8 cellular contexts compared by ENCODE assay signal in the genomic region with DNA sequence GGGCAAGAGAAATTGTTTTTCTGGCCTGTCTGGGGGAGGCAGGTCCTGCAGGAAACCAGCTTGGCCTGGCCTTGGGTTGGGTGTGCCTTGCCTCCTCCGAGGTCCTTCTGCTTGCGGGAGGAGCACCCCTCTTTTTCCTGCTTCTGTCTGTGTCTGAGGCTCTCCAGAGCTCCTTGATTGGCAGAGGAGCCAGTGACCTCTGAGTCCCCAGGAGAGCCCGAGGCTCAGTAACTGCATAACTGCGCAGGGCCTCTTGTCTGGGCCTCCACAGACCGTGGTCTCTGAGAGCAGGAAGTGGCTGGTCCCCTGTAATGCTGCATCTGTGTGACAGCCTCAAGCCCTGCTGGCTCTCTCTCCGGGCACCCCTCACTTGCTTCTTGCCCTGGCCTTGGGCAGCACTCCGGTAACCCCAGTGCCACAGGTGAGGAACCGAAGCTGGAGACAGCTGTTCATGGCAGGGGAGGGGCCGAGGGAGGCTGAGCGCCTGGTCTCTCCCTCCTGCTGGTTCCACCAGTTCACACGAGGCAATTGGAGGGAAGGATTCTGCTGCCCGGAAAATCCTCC. TPM values are rescaled to one million over a fixed set of nuclear protein-coding genes. Genes with fewer than 3 reads are reported as not detected.
DNase-seq lines count a peak whose midpoint lies in the region; ATAC-seq and TF ChIP-seq lines count a peak whose summit lies in the region.

No MANE protein-coding gene starts in this region.

- H3K27ac ChIP-seq in iPS DF 6.9 (ENCODE audit: low read length), result no peak overlapping the region

- peaks cover 7% of the 10 kb centered on the region; the same call in 1 of the 2 replicates for H3K36me3 ChIP-seq in iPS DF 6.9 (ENCODE audit: control insufficient read depth, insufficient read depth, low read length)

- WGBS in iPS DF 6.9 (ENCODE audit: insufficient coverage, insufficient read length), result no CpG with 5 or more reads among the region's 12 CpGs

- peak; percentile 49 for DNase-seq in SIG-M5 treated with dmso at 0.1 percent for 504 hours (lab: John Stamatoyannopoulos, UW; ENCODE audit: unreplicated experiment)
- DNase-seq in SIG-M5 (lab: John Stamatoyannopoulos, UW), result no peak
- peak; percentile 53 for DNase-seq in activated CD4-positive, alpha-beta memory T cell treated with anti-CD3 and anti-CD28 coated beads for 36 hours
- DNase-seq in iPS DF 6.9 (ENCODE audit: low read depth, low spot score), result no peak
- DNase-seq in stimulated activated naive B cell treated with anti-CD40 and anti-IgM and Interleukin-4, amounts not matched to agents 10 μg/mL and 1 μg/mL and 100 μg/mL, for 72 hours, result no peak
- no peak for DNase-seq in OCI-M2 (lab: John Stamatoyannopoulos, UW; ENCODE audit: unreplicated experiment)
- DNase-seq in GM20000 (ENCODE audit: low spot score), result no peak

- H3K36me3 Mint-ChIP-seq in activated CD4-positive, alpha-beta memory T cell treated with anti-CD3 and anti-CD28 coated beads for 36 hours, result peaks cover 3% of the 10 kb centered on the region
- peaks cover 5 to 11% of the 10 kb centered on the region in 2 donors for H3K36me3 Mint-ChIP-seq in stimulated activated naive B cell treated with anti-CD40 and anti-IgM and Interleukin-4, amounts not matched to agents 10 μg/mL and 1 μg/mL and 100 μg/mL, for 72 hours

- H3K4me1 Mint-ChIP-seq in activated CD4-positive, alpha-beta memory T cell treated with anti-CD3 and anti-CD28 coated beads for 36 hours (ENCODE audit: low read depth), result peaks cover 34% of the 10 kb centered on the region
- H3K4me1 Mint-ChIP-seq in stimulated activated naive B cell treated with anti-CD40 and anti-IgM and Interleukin-4, amounts not matched to agents 10 μg/mL and 1 μg/mL and 100 μg/mL, for 72 hours, result peaks cover 28 to 51% of the 10 kb centered on the region in 2 donors

- ATAC-seq in stimulated activated naive B cell treated with anti-CD40 and anti-IgM and Interleukin-4, amounts not matched to agents 10 μg/mL and 1 μg/mL and 100 μg/mL, for 72 hours (replicated peaks), result no peak
- no peak for ATAC-seq in GM21515 (IDR thresholded peaks at IDR 0.05; ENCODE audit: unreplicated experiment)

- POLR2A ChIA-PET in activated CD4-positive, alpha-beta memory T cell treated with anti-CD3 and anti-CD28 coated beads for 36 hours (lab: Charles Lee), result interaction anchor here (1.0 kb wide), 1 partner anchor 40 kb away, joined by 3 read pairs; no protein-coding TSS in a partner anchor

- TF ChIP-seq CTCF in GM20000 (IDR thresholded peaks at IDR 0.05; ENCODE audit: extremely low read depth, missing control alignments), result no peak

- no peaks in the 10 kb centered on the region for H3K9me3 ChIP-seq in iPS DF 6.9 (ENCODE audit: control insufficient read depth, insufficient read depth, low read length)

- no peaks in the 10 kb centered on the region for H3K27me3 ChIP-seq in iPS DF 6.9 (ENCODE audit: control insufficient read depth, insufficient read depth, low read length)

- intact Hi-C loops in activated CD4-positive, alpha-beta memory T cell treated with anti-CD3 and anti-CD28 coated beads for 36 hours (cut with micrococcal nuclease), result loop anchor here (2.0 to 5.0 kb wide), 2 partner anchors 38 to 137 kb away; partner anchors contain the start of gene NHLRC4

- no peaks in the 10 kb centered on the region for H3K9me3 Mint-ChIP-seq in activated CD4-positive, alpha-beta memory T cell treated with anti-CD3 and anti-CD28 coated beads for 36 hours
- no peaks in the 10 kb centered on the region for H3K9me3 Mint-ChIP-seq in stimulated activated naive B cell treated with anti-CD40 and anti-IgM and Interleukin-4, amounts not matched to agents 10 μg/mL and 1 μg/mL and 100 μg/mL, for 72 hours

- peaks cover 7% of the 10 kb centered on the region; the same call in 1 of the 2 replicates for H3K4me1 ChIP-seq in iPS DF 6.9 (ENCODE audit: control insufficient read depth, insufficient read depth, low read length)

- peak overlapping the region; percentile 91 for H3K27ac Mint-ChIP-seq in activated CD4-positive, alpha-beta memory T cell treated with anti-CD3 and anti-CD28 coated beads for 36 hours
- peak overlapping the region; percentile 93 for H3K27ac Mint-ChIP-seq in stimulated activated naive B cell treated with anti-CD40 and anti-IgM and Interleukin-4, amounts not matched to agents 10 μg/mL and 1 μg/mL and 100 μg/mL, for 72 hours

- H3K27me3 Mint-ChIP-seq in activated CD4-positive, alpha-beta memory T cell treated with anti-CD3 and anti-CD28 coated beads for 36 hours, result no peaks in the 10 kb centered on the region
- no peaks in the 10 kb centered on the region for H3K27me3 Mint-ChIP-seq in stimulated activated naive B cell treated with anti-CD40 and anti-IgM and Interleukin-4, amounts not matched to agents 10 μg/mL and 1 μg/mL and 100 μg/mL, for 72 hours

- peak overlapping the region; percentile 52; the same call in 1 of the 2 replicates for H3K4me3 ChIP-seq in iPS DF 6.9 (ENCODE audit: low read length)

- CTCF ChIA-PET in activated CD4-positive, alpha-beta memory T cell treated with anti-CD3 and anti-CD28 coated beads for 36 hours (lab: Charles Lee), result no interaction called here

- peak overlapping the region; percentile 91 for H3K4me3 Mint-ChIP-seq in activated CD4-positive, alpha-beta memory T cell treated with anti-CD3 and anti-CD28 coated beads for 36 hours
- H3K4me3 Mint-ChIP-seq in stimulated activated naive B cell treated with anti-CD40 and anti-IgM and Interleukin-4, amounts not matched to agents 10 μg/mL and 1 μg/mL and 100 μg/mL, for 72 hours, result peak overlapping the region; percentile 88 to 89

RNA-seq across cellular contexts. Expression of gene CAPN15, which starts 1.6 kb away (rescaled TPM):
- 10 to 100 TPM; 69.7 to 76.2 TPM for total RNA-seq in activated CD4-positive, alpha-beta memory T cell treated with anti-CD3 and anti-CD28 coated beads for 36 hours

RNA-seq across cellular contexts. Expression of gene PRR35, which starts 31.1 kb away (rescaled TPM):
- not detected for total RNA-seq in activated CD4-positive, alpha-beta memory T cell treated with anti-CD3 and anti-CD28 coated beads for 36 hours

RNA-seq across cellular contexts. Expression of gene NHLRC4, which starts 37.7 kb away (rescaled TPM):
- under 1 TPM; 0.31 to 0.45 TPM for total RNA-seq in activated CD4-positive, alpha-beta memory T cell treated with anti-CD3 and anti-CD28 coated beads for 36 hours

RNA-seq across cellular contexts. Expression of gene PIGQ, which starts 40.7 kb away (rescaled TPM):
- 10 to 100 TPM; 24.2 to 26.2 TPM for total RNA-seq in activated CD4-positive, alpha-beta memory T cell treated with anti-CD3 and anti-CD28 coated beads for 36 hours

Comparison
In these comparisons a context has a peak if more than half of its experiments do, and no peak if none do; other contexts are left out.
1. DNase-seq: peak in SIG-M5 treated with dmso at 0.1 percent for 504 hours (single experiment) and activated CD4-positive, alpha-beta memory T cell treated with anti-CD3 and anti-CD28 coated beads for 36 hours (single experiment); none in SIG-M5 (single experiment), iPS DF 6.9 (single experiment), stimulated activated naive B cell treated with anti-CD40 and anti-IgM and Interleukin-4, amounts not matched to agents 10 μg/mL and 1 μg/mL and 100 μg/mL, for 72 hours (single experiment), OCI-M2 (single experiment) and GM20000 (single experiment).